Comparison of ENCODE assay signal across 8 cellular contexts in genomic region chr1:155561812-155562580, GRCh38. TPM values are rescaled to one million over a fixed set of nuclear protein-coding genes. Genes with fewer than 3 reads are reported as not detected.
DNase-seq lines count a peak whose midpoint lies in the region; ATAC-seq and TF ChIP-seq lines count a peak whose summit lies in the region.
"Not testable (repeated sequence)": the region's sequence is repeated elsewhere in the genome, so short reads cannot be mapped to it uniquely, and the experiment has no call there.

No MANE protein-coding gene starts in this region.

- peak overlapping the region; percentile 56; the same call in 1 of the 2 replicates for H2AFZ ChIP-seq in OCI-LY3 (ENCODE audit: low read depth, low read length)

- peaks cover 23% of the 10 kb centered on the region for H3K36me3 ChIP-seq in OCI-LY3 (replicated peaks; ENCODE audit: low read depth, low read length)
- not testable (repeated sequence) for H3K36me3 ChIP-seq in liver (ENCODE audit: control insufficient read depth in 4 of 4, insufficient read depth in 3 of 4, low read depth in 1 of 4, low read length in 3 of 4)

- TF ChIP-seq RAD21 in liver (IDR thresholded peaks at IDR 0.05), result not testable (repeated sequence)

- peaks cover 12% of the 10 kb centered on the region for H3K4me1 ChIP-seq in OCI-LY3 (ENCODE audit: low read length)
- H3K4me1 ChIP-seq in liver (ENCODE audit: control insufficient read depth in 4 of 4, insufficient read depth in 4 of 4, low read length in 3 of 4), result peaks cover 0 to 15% (median 9%) of the 10 kb centered on the region in 4 donors

- ATAC-seq in GM19043 (IDR thresholded peaks at IDR 0.05; ENCODE audit: low read depth, unreplicated experiment) (peak; percentile 20), HG03159 (IDR thresholded peaks at IDR 0.05; ENCODE audit: unreplicated experiment) (peak; percentile 28)

- DNase-seq in 8988T (peak; percentile 35), activated T-cell treated with anti-CD3 and anti-CD28 coated beads for 1 hour (ENCODE audit: low read depth) (peak; percentile 44), ecto neural progenitor cell (ENCODE audit: low spot score) (peak; percentile 83)
- DNase-seq in stimulated activated CD4-positive, alpha-beta T cell treated with anti-CD3 and anti-CD28 coated beads, Interleukin-15, amount 100 ng/mL, for 1 hour (ENCODE audit: low read depth in 1 of 2, low spot score in 1 of 2), result peak; percentile 24 to 57

- peaks cover 33% of the 10 kb centered on the region for H4K20me1 ChIP-seq in OCI-LY3 (ENCODE audit: insufficient read depth, low read length)

- H3K9ac ChIP-seq in OCI-LY3 (ENCODE audit: low read length), result peak overlapping the region; percentile 88
- H3K9ac ChIP-seq in liver (ENCODE audit: low read depth in 1 of 2, low read length in 2 of 2), result peak overlapping the region; percentile 66 to 68

- H3K27ac ChIP-seq in OCI-LY3 (ENCODE audit: low read length) (peak overlapping the region; percentile 77), liver (ENCODE audit: low read depth in 1 of 2, low read length in 2 of 2) (peak overlapping the region; percentile 98 to 99)

- H3K79me2 ChIP-seq in OCI-LY3 (ENCODE audit: low read length), result peaks cover 96% of the 10 kb centered on the region

- under 1% methylated on average over 48 of the region's 54 CpGs for WGBS in liver

- H3K4me2 ChIP-seq in OCI-LY3 (ENCODE audit: low read length), result peak overlapping the region; percentile 51

- peak overlapping the region; percentile 81 for H3K4me3 ChIP-seq in OCI-LY3 (ENCODE audit: low read length)
- H3K4me3 ChIP-seq in liver (ENCODE audit: low read depth in 1 of 3, low read length in 3 of 3), result peak overlapping the region; percentile 63 to 93 (median 88)

- H3K27me3 ChIP-seq in OCI-LY3 (ENCODE audit: low read depth, low read length); liver (ENCODE audit: control insufficient read depth in 4 of 4, insufficient read depth in 4 of 4, low read length in 3 of 4): not testable (repeated sequence)

- not testable (repeated sequence) for H3K9me3 ChIP-seq in OCI-LY3 (ENCODE audit: insufficient read depth, low read length); liver (ENCODE audit: control insufficient read depth in 4 of 4, low read length in 3 of 4)

- not testable (repeated sequence) for TF ChIP-seq CTCF in OCI-LY3 (IDR thresholded peaks at IDR 0.05; ENCODE audit: low read depth, low read length); liver (IDR thresholded peaks at IDR 0.05; ENCODE audit: low read depth, low read length, missing input control)

TF ChIP-seq in liver, 16 proteins besides CTCF, POLR2A, EP300 and RAD21:
- peak; percentile 67 for TF ChIP-seq YY1 (IDR thresholded peaks at IDR 0.05)
TF ChIP-seq in liver: peak in this region for 1; not testable (repeated sequence) for 15.

RNA-seq across cellular contexts. Expression of gene ASH1L, which starts 0.6 kb away (rescaled TPM):
- 10 to 100 TPM; 13.7 to 30.3 TPM for total RNA-seq in liver
- 10 to 100 TPM in 1 of 2 donors, 1 to 10 TPM in 1; 3.9 to 14.1 TPM for polyA plus RNA-seq in liver

RNA-seq across cellular contexts. Expression of gene MSTO1, which starts 48.0 kb away (rescaled TPM):
- total RNA-seq in liver, result 10 to 100 TPM in 1 of 2 donors, 1 to 10 TPM in 1; 8.9 to 22.9 TPM
- polyA plus RNA-seq in liver, result 10 to 100 TPM; 14.6 to 21.8 TPM

Comparison
In these comparisons a context has a peak if more than half of its experiments do, and no peak if none do; other contexts are left out.
1. Peak in every context shown above with its lines: DNase-seq, ATAC-seq, H3K4me3 ChIP-seq and H3K27ac ChIP-seq.